ENCODE assay signal across 1 cellular context in genomic region chr2:49291619-49292018, GRCh38.
TF ChIP-seq lines count a peak whose summit lies in the region.

No MANE protein-coding gene starts in this region.

TF ChIP-seq in H1, 55 proteins besides CTCF, POLR2A, EP300 and RAD21:
- TF ChIP-seq NANOG (IDR thresholded peaks at IDR 0.05; ENCODE audit: insufficient read depth, low read depth, low read length, poor library complexity, severe bottlenecking) (peak; percentile 91), YY1 (IDR thresholded peaks at IDR 0.05; ENCODE audit: low read depth, low read length) (no peak)
TF ChIP-seq in H1: peak in this region for 1.
